Comparison of ENCODE assay signal across 11 cellular contexts in the genomic region with DNA sequence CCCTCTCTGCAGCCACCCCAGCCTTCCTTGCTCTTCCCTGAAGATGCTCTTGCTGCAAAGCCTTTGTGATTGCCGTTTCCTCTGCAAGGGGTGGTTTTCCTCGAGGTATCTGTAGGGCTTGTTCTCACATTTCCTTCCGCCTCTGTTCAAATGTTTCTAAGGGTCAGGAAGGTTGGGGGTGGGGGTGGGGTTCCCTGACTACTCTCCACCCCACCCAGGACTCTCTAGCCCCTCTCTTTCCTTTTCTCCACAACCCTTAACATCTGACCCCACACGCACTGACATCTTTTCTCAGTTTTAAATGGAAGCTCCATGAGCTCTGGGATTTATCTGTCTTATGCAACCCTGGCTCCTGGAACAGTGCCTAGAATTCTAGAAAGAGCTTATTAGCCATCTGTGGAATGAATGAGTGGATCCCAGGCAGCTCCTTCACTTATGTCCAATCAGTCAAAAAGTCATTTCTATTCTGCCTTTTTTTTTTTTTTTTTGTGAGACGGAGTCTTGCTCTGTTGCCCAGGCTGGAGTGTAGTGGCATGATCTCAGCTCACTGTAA. TPM values are rescaled to one million over a fixed set of nuclear protein-coding genes. Genes with fewer than 3 reads are reported as not detected.
DNase-seq lines count a peak whose midpoint lies in the region; ATAC-seq and TF ChIP-seq lines count a peak whose summit lies in the region.
"Had no signal": no experiment of that assay in that cellular context is flagged by ENCODE, and none has a peak within 500 bp of the region (broad histone marks: within the 10 kb centered on the region; RNA-seq: fewer than 3 reads in every experiment).

No MANE protein-coding gene starts in this region.

- H3K4me3 ChIP-seq in RWPE2 (ENCODE audit: severe bottlenecking) (no peak overlapping the region), fibroblast of villous mesenchyme (ENCODE audit: low read depth, low read length) (no peak overlapping the region), psoas muscle (no peak overlapping the region), neural progenitor cell (no peak overlapping the region)

- DNase-seq in GM03348 (ENCODE audit: low spot score) (peak; percentile 88), RWPE2 (ENCODE audit: low spot score) (no peak), fibroblast of villous mesenchyme (ENCODE audit: low read depth) (peak; percentile 97), psoas muscle (no peak), GM19238 (ENCODE audit: insufficient read length, low spot score) (no peak), neural progenitor cell (ENCODE audit: low spot score) (no peak), cortex of kidney (lab: John Stamatoyannopoulos, UW) (no peak)
- DNase-seq: NCI-H2107, retina had no signal

- H3K27me3 ChIP-seq in RWPE2 (ENCODE audit: insufficient read depth, poor library complexity, severe bottlenecking) (no peaks in the 10 kb centered on the region), psoas muscle (ENCODE audit: insufficient read depth in 3 of 3, low read length in 2 of 3) (no peaks in the 10 kb centered on the region), neural progenitor cell (no peaks in the 10 kb centered on the region)

- WGBS in psoas muscle, 3 donors: 21 to 24% (median 22%) methylated on average over 5 of the region's 5 CpGs

- H3K4me1 ChIP-seq in RWPE2 (ENCODE audit: insufficient read depth, poor library complexity, severe bottlenecking) (no peaks in the 10 kb centered on the region), psoas muscle (no peaks in the 10 kb centered on the region), neural progenitor cell (peaks cover 10% of the 10 kb centered on the region)

- no peaks in the 10 kb centered on the region for H3K79me2 ChIP-seq in neural progenitor cell (ENCODE audit: low read depth)

- peaks cover 10% of the 10 kb centered on the region for H3F3A ChIP-seq in neural progenitor cell (ENCODE audit: low read depth)

- no peak overlapping the region for H3K27ac Mint-ChIP-seq in neural progenitor cell

- no peak overlapping the region for H3K27ac ChIP-seq in RWPE2 (ENCODE audit: poor library complexity, severe bottlenecking)
- H3K27ac ChIP-seq in psoas muscle: no peak overlapping the region
- no peak overlapping the region for H3K27ac ChIP-seq in neural progenitor cell

- H3K9me3 Mint-ChIP-seq in neural progenitor cell: peaks cover 12% of the 10 kb centered on the region

- H3K9me3 ChIP-seq in RWPE2 (ENCODE audit: severe bottlenecking) (peaks cover 1% of the 10 kb centered on the region), psoas muscle (peaks cover 11% of the 10 kb centered on the region), neural progenitor cell (ENCODE audit: low read depth) (no peaks in the 10 kb centered on the region)

- H3K4me3 Mint-ChIP-seq in neural progenitor cell: no peak overlapping the region

- peaks cover 2% of the 10 kb centered on the region for H3K27me3 Mint-ChIP-seq in neural progenitor cell (ENCODE audit: insufficient read depth, low read depth)

- ATAC-seq in RWPE2 (ENCODE audit: low read depth) (peak; percentile 63; the same call in 2 of the 3 replicates), psoas muscle (peak; percentile 57 to 70 (median 68)), HG02763 (IDR thresholded peaks at IDR 0.05; ENCODE audit: unreplicated experiment) (no peak)
- ATAC-seq: activated naive CD4-positive, alpha-beta T cell treated with anti-CD3 and anti-CD28 coated beads, Interleukin-2, amount 50 U/mL, for 72 hours had no signal

- H3K36me3 ChIP-seq in RWPE2 (ENCODE audit: low read depth): no peaks in the 10 kb centered on the region
- no peaks in the 10 kb centered on the region for H3K36me3 ChIP-seq in psoas muscle (ENCODE audit: insufficient read depth in 1 of 2, low read depth in 1 of 2)
- no peaks in the 10 kb centered on the region for H3K36me3 ChIP-seq in neural progenitor cell

- no peaks in the 10 kb centered on the region for H4K20me1 ChIP-seq in neural progenitor cell (ENCODE audit: low read depth)

- H3K9ac ChIP-seq in neural progenitor cell: no peak overlapping the region

- H3K4me1 Mint-ChIP-seq in neural progenitor cell: peaks cover 4% of the 10 kb centered on the region

- no peak overlapping the region for H2AFZ ChIP-seq in neural progenitor cell (replicated peaks)

- TF ChIP-seq CTCF in RWPE2 (IDR thresholded peaks at IDR 0.05; ENCODE audit: poor library complexity, severe bottlenecking) (no peak), fibroblast of villous mesenchyme (IDR thresholded peaks at IDR 0.05; ENCODE audit: insufficient read depth, low read depth, low read length) (no peak), psoas muscle (IDR thresholded peaks at IDR 0.05) (no peak), neural progenitor cell (IDR thresholded peaks at IDR 0.05) (no peak)

- no peaks in the 10 kb centered on the region for H3K36me3 Mint-ChIP-seq in neural progenitor cell

- intact Hi-C loops in psoas muscle (cut with DNase I): no loop called here

- no peak overlapping the region for H3K4me2 ChIP-seq in neural progenitor cell

RNA-seq across cellular contexts. Expression of a gene that starts 27.3 kb away (rescaled TPM):
- total RNA-seq in fibroblast of villous mesenchyme: 9.5 and 12.2 TPM in 2 replicates
- total RNA-seq in psoas muscle: 10 to 100 TPM; 15.2 to 20.9 (median 17.8) TPM
- polyA plus RNA-seq in psoas muscle: 1 to 10 TPM; 6.5 to 8.7 (median 8.0) TPM
- total RNA-seq in neural progenitor cell (ENCODE audit: low replicate concordance): 10.9 and 27.9 TPM in 2 replicates

RNA-seq across cellular contexts. Expression of a gene that starts 47.2 kb away (rescaled TPM):
- total RNA-seq in fibroblast of villous mesenchyme: 3.9 TPM in 2 replicates
- 10 to 100 TPM in 2 of 4 donors, 1 to 10 TPM in 2; 4.3 to 14.2 (median 9.4) TPM for total RNA-seq in psoas muscle
- 1 to 10 TPM; 4.0 to 6.9 (median 4.4) TPM for polyA plus RNA-seq in psoas muscle
- 1.4 and 5.0 TPM in 2 replicates for total RNA-seq in neural progenitor cell (ENCODE audit: low replicate concordance)

Comparison
In these comparisons a context has a peak if more than half of its experiments do, and no peak if none do; other contexts are left out.
1. DNase-seq: peak in GM03348 (single experiment) and fibroblast of villous mesenchyme (single experiment); none in RWPE2 (single experiment), psoas muscle (0 of 2), GM19238 (single experiment), neural progenitor cell (single experiment) and cortex of kidney (single experiment).